In genomic region chr10:70478191-70479160, GRCh38 we compare ENCODE assay signal across 8 cellular contexts. TPM values are rescaled to one million over a fixed set of nuclear protein-coding genes. Genes with fewer than 3 reads are reported as not detected.
DNase-seq lines count a peak whose midpoint lies in the region; ATAC-seq and TF ChIP-seq lines count a peak whose summit lies in the region.

TSS of gene PALD1 (plus strand) at chr10:70478767. CDS start at chr10:70525952, 47,185 bp downstream.

- peaks cover 66% of the 10 kb centered on the region for H3K27me3 Mint-ChIP-seq in activated CD8-positive, alpha-beta memory T cell treated with anti-CD3 and anti-CD28 coated beads, Interleukin-2, amount 10 ng/mL, durations not matched to agents 7 days and 5 days

- peak within 1 kb of the TSS; percentile 4 to 24 for H3K9ac ChIP-seq in mucosa of rectum (ENCODE audit: low read depth in 1 of 2, low read length in 2 of 2)

- TF ChIP-seq POLR2A in stomach (IDR thresholded peaks at IDR 0.05) = no peak

- H3K27me3 ChIP-seq in mucosa of rectum (ENCODE audit: control insufficient read depth in 2 of 2, insufficient read depth in 2 of 2, low read length in 2 of 2) (peaks cover 6 to 11% of the 10 kb centered on the region in 2 donors), stomach (peaks cover 0 to 33% (median 17%) of the 10 kb centered on the region in 3 donors)

- H3K4me3 ChIP-seq in epithelial cell of esophagus (ENCODE audit: low read length) (peak within 1 kb of the TSS; percentile 10), mucosa of rectum (ENCODE audit: low read length in 2 of 2) (peak within 1 kb of the TSS; percentile 53 to 64), stomach (peak within 1 kb of the TSS; percentile 60 to 66 (median 62))

- peaks cover 34% of the 10 kb centered on the region for H3K4me1 Mint-ChIP-seq in activated CD8-positive, alpha-beta memory T cell treated with anti-CD3 and anti-CD28 coated beads, Interleukin-2, amount 10 ng/mL, durations not matched to agents 7 days and 5 days

- H3K4me1 ChIP-seq in mucosa of rectum (ENCODE audit: control insufficient read depth in 2 of 2, insufficient read depth in 2 of 2, low read length in 2 of 2) (peaks cover 18 to 19% of the 10 kb centered on the region in 2 donors), stomach (peaks cover 34 to 61% (median 54%) of the 10 kb centered on the region in 4 donors)

- peak within 1 kb of the TSS; percentile 48 for H3K4me3 Mint-ChIP-seq in activated CD8-positive, alpha-beta memory T cell treated with anti-CD3 and anti-CD28 coated beads, Interleukin-2, amount 10 ng/mL, durations not matched to agents 7 days and 5 days

- H3K9me3 Mint-ChIP-seq in activated CD8-positive, alpha-beta memory T cell treated with anti-CD3 and anti-CD28 coated beads, Interleukin-2, amount 10 ng/mL, durations not matched to agents 7 days and 5 days (ENCODE audit: low read depth) = no peaks in the 10 kb centered on the region

- no peaks in the 10 kb centered on the region for H3K36me3 Mint-ChIP-seq in activated CD8-positive, alpha-beta memory T cell treated with anti-CD3 and anti-CD28 coated beads, Interleukin-2, amount 10 ng/mL, durations not matched to agents 7 days and 5 days

- 0 to 2% (median 1%) methylated on average over 4 to 110 of the region's 110 CpGs for WGBS in stomach, 5 donors

- intact Hi-C loops in stomach (cut with DNase I; ENCODE audit: low total_unique reads) = no loop called here

- TF ChIP-seq EP300 in stomach (IDR thresholded peaks at IDR 0.05) = no peak

- H3K9me3 ChIP-seq in mucosa of rectum (ENCODE audit: control insufficient read depth in 2 of 2, low read length in 2 of 2) = no peaks in the 10 kb centered on the region
- no peaks in the 10 kb centered on the region for H3K9me3 ChIP-seq in stomach

- H3K36me3 ChIP-seq in mucosa of rectum (ENCODE audit: control insufficient read depth in 2 of 2, insufficient read depth in 2 of 2, low read length in 2 of 2) (no peaks in the 10 kb centered on the region), stomach (no peaks in the 10 kb centered on the region)

- peak; percentile 27 for ATAC-seq in activated CD8-positive, alpha-beta memory T cell treated with anti-CD3 and anti-CD28 coated beads, Interleukin-2, amount 10 ng/mL, durations not matched to agents 7 days and 5 days

- TF ChIP-seq CTCF in epithelial cell of esophagus (IDR thresholded peaks at IDR 0.05; ENCODE audit: insufficient read depth, low read depth, low read length, missing control alignments) = no peak
- TF ChIP-seq CTCF in stomach (IDR thresholded peaks at IDR 0.05) = peak in 3 of 7 experiments; percentile 4 to 39 (median 11)

- H3K27ac ChIP-seq in mucosa of rectum (ENCODE audit: low read depth in 2 of 2, low read length in 2 of 2) (peak within 1 kb of the TSS; percentile 1 to 28), stomach (peak within 1 kb of the TSS; percentile 33 to 91 (median 77))

- DNase-seq in NCI-H1417 (lab: John Stamatoyannopoulos, UW) (peak in 2 of 3 experiments; percentile 50 to 51), NCI-H1417 treated with DMSO at 0.1 percent for 48 hours (lab: John Stamatoyannopoulos, UW) (no peak), NCI-H146 treated with DMSO at 0.1 percent for 48 hours (lab: John Stamatoyannopoulos, UW; ENCODE audit: unreplicated experiment) (peak; percentile 37), epithelial cell of esophagus (ENCODE audit: low read depth) (no peak), stomach (peak; percentile 44)
- DNase-seq in activated CD8-positive, alpha-beta memory T cell treated with anti-CD3 and anti-CD28 coated beads, Interleukin-2, amount 10 ng/mL, durations not matched to agents 7 days and 5 days = no peak
- DNase-seq in activated CD4-positive, CD25-positive, alpha-beta regulatory T cell treated with anti-CD3 and anti-CD28 coated beads, Interleukin-2, amount 50 U/mL, for 72 hours = no peak

- H3K27ac Mint-ChIP-seq in activated CD8-positive, alpha-beta memory T cell treated with anti-CD3 and anti-CD28 coated beads, Interleukin-2, amount 10 ng/mL, durations not matched to agents 7 days and 5 days = peak within 1 kb of the TSS; percentile 43

- CTCF ChIA-PET in activated CD8-positive, alpha-beta memory T cell treated with anti-CD3 and anti-CD28 coated beads, Interleukin-2, amount 10 ng/mL, durations not matched to agents 7 days and 5 days (lab: Charles Lee) = interaction anchor here (1.1 to 3.0 kb wide), 3 partner anchors 17 to 32 kb away, joined by 3 to 13 read pairs (median 3); no protein-coding TSS in a partner anchor

RNA-seq across cellular contexts. Expression of gene PALD1, which starts in this region (rescaled TPM):
- under 1 TPM; 0.26 to 0.41 TPM for total RNA-seq in activated CD8-positive, alpha-beta memory T cell treated with anti-CD3 and anti-CD28 coated beads, Interleukin-2, amount 10 ng/mL, durations not matched to agents 7 days and 5 days
- total RNA-seq in stomach = 10 to 100 TPM in 2 of 5 donors, 1 to 10 TPM in 3; 3.6 to 25.1 (median 8.1) TPM
- 1 to 10 TPM; 2.4 to 3.0 (median 2.7) TPM for polyA plus RNA-seq in stomach

Comparison
In these comparisons a context has a peak if more than half of its experiments do, and no peak if none do; other contexts are left out.
1. DNase-seq: peak in NCI-H1417 (2 of 3), NCI-H146 treated with DMSO at 0.1 percent for 48 hours (single experiment) and stomach (single experiment); none in NCI-H1417 treated with DMSO at 0.1 percent for 48 hours (single experiment), activated CD8-positive, alpha-beta memory T cell treated with anti-CD3 and anti-CD28 coated beads, Interleukin-2, amount 10 ng/mL, durations not matched to agents 7 days and 5 days (single experiment), epithelial cell of esophagus (single experiment) and activated CD4-positive, CD25-positive, alpha-beta regulatory T cell treated with anti-CD3 and anti-CD28 coated beads, Interleukin-2, amount 50 U/mL, for 72 hours (single experiment).
2. Peak in ATAC-seq in activated CD8-positive, alpha-beta memory T cell treated with anti-CD3 and anti-CD28 coated beads, Interleukin-2, amount 10 ng/mL, durations not matched to agents 7 days and 5 days; RNA of the gene not detected or under 1 TPM.
3. H3K4me3 ChIP-seq: peak in every context shown above with its lines; median percentile 62 in stomach; 58 in mucosa of rectum; 10 in epithelial cell of esophagus.